ENCODE assay signal across 15 cellular contexts in the genomic region with DNA sequence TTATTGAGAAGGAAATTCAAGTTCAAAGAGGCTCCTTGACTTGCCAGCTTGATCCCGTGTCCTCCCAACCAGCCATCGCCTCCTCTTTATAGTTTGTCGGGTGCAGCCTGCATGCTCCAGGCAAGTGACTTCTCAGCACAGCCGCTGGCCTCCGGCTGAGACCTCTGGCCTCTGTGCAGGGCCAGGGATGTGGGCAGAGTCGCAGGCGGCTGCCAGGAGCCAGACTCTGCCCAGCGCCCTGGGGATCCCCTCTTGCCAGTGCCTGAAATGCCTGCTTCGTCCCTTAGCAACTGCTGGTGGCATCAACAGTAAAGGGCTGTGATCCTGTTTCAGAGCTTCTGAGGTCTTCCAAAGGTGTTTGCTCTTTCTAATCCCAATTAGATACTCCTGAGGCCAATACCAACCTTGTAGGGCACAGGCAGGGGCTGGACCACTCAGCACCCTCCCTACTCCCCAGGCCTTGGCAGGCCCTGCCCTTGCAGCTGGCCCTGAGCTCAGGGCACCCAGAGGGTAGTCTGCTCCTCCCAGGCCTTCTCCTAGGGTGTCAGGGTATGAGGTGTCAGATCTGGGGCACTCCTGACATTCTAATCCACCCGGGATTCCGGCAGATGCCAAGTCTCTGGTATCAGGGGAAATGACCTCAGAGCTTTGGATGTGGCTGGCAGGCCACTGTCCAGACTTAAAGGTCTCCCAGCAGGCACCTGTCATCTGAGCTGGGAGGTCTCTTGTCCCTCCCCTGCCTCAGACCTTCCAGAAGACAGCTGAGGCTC.
DNase-seq lines count a peak whose midpoint lies in the region; ATAC-seq and TF ChIP-seq lines count a peak whose summit lies in the region.
"Had no signal": no experiment of that assay in that cellular context is flagged by ENCODE, and none has a peak within 500 bp of the region (broad histone marks: within the 10 kb centered on the region; RNA-seq: fewer than 3 reads in every experiment).

No MANE protein-coding gene starts in this region.

- H3K36me3 ChIP-seq in SJCRH30, result no peaks in the 10 kb centered on the region
- H3K36me3 ChIP-seq in left ventricle myocardium inferior, result no peaks in the 10 kb centered on the region
- no peaks in the 10 kb centered on the region for H3K36me3 ChIP-seq in psoas muscle (ENCODE audit: insufficient read depth in 1 of 2, low read depth in 1 of 2)
- no peaks in the 10 kb centered on the region for H3K36me3 ChIP-seq in testis (ENCODE audit: low read depth, missing control alignments)

- TF ChIP-seq CTCF in left ventricle myocardium inferior (IDR thresholded peaks at IDR 0.05; ENCODE audit: borderline replicate concordance) (no peak), psoas muscle (IDR thresholded peaks at IDR 0.05) (no peak), testis (IDR thresholded peaks at IDR 0.05) (no peak)

- H3K27me3 ChIP-seq in SJCRH30 (no peaks in the 10 kb centered on the region), left ventricle myocardium inferior (ENCODE audit: low read depth) (no peaks in the 10 kb centered on the region), psoas muscle (ENCODE audit: insufficient read depth in 3 of 3, low read length in 2 of 3) (no peaks in the 10 kb centered on the region), testis (no peaks in the 10 kb centered on the region)

- WGBS in psoas muscle, 3 donors, result 23 to 50% (median 27%) methylated on average over 11 of the region's 11 CpGs
- WGBS in testis, 2 donors, result 79 to 85% methylated on average over 10 to 11 of the region's 11 CpGs

- H3K9me3 ChIP-seq in SJCRH30 (replicated peaks) (no peaks in the 10 kb centered on the region), left ventricle myocardium inferior (replicated peaks) (no peaks in the 10 kb centered on the region), psoas muscle (no peaks in the 10 kb centered on the region), testis (no peaks in the 10 kb centered on the region)

- DNase-seq in SJCRH30, result peak; percentile 37 to 56
- peak; percentile 33 for DNase-seq in left ventricle myocardium inferior
- peak; percentile 46 to 78 for DNase-seq in psoas muscle
- no peak for DNase-seq in NCI-H128 (lab: John Stamatoyannopoulos, UW; ENCODE audit: unreplicated experiment)
- no peak for DNase-seq in GF-D8 (lab: John Stamatoyannopoulos, UW)
- DNase-seq in testis, result no peak
- DNase-seq: C1 segment of cervical spinal cord; DMS 273 treated with DMSO at 0.1 percent for 48 hours; H9; NCI-H2227 treated with DMSO at 0.1 percent for 48 hours; NCI-H526; NK-92 treated with Interleukin-12 subunit alpha and Interleukin-12 subunit beta, amount 100 ng/mL, for 24 hours; OCI-M1; RPMI8226 had no signal

- H3K4me3 ChIP-seq in SJCRH30 (no peak overlapping the region), left ventricle myocardium inferior (no peak overlapping the region), psoas muscle (no peak overlapping the region), testis (no peak overlapping the region)

- no peak for TF ChIP-seq POLR2A in testis (IDR thresholded peaks at IDR 0.05)

- H3K27ac ChIP-seq in SJCRH30 (no peak overlapping the region), left ventricle myocardium inferior (replicated peaks) (peak overlapping the region; percentile 59), psoas muscle (peak overlapping the region; percentile 79), testis (no peak overlapping the region)

- ATAC-seq in psoas muscle, result peak; percentile 93 to 95 (median 93)
- no peak for ATAC-seq in HG03095 (IDR thresholded peaks at IDR 0.05; ENCODE audit: unreplicated experiment)

- intact Hi-C loops in left ventricle myocardium inferior (cut with micrococcal nuclease), result no loop called here
- intact Hi-C loops in psoas muscle (cut with DNase I), result loop anchor here (2.0 to 10.0 kb wide), 5 partner anchors 66 to 188 kb away; partner anchors contain the start of genes N4BP1 (in 1 of the 2) and SIAH1 (in 1 of the 2)
- intact Hi-C loops in testis (cut with DNase I; ENCODE audit: low total_unique reads), result no loop called here

- H3K4me1 ChIP-seq in SJCRH30 (peaks cover 4% of the 10 kb centered on the region; the same call in 1 of the 2 replicates), left ventricle myocardium inferior (peaks cover 12% of the 10 kb centered on the region), psoas muscle (peaks cover 22% of the 10 kb centered on the region), testis (no peaks in the 10 kb centered on the region)

Comparison
In these comparisons a context has a peak if more than half of its experiments do, and no peak if none do; other contexts are left out.
1. DNase-seq: peak in SJCRH30 (2 of 2), left ventricle myocardium inferior (single experiment) and psoas muscle (2 of 2); none in NCI-H128 (single experiment), GF-D8 (single experiment) and testis (single experiment).
2. H3K27ac ChIP-seq: peak in left ventricle myocardium inferior (single experiment) and psoas muscle (single experiment); none in SJCRH30 (single experiment) and testis (0 of 2).
3. intact Hi-C loops: an anchor here in psoas muscle (2.0 to 10.0 kb wide); none called in left ventricle myocardium inferior and testis.